Comparison of ENCODE assay signal across 13 cellular contexts in genomic region chr12:102876883-102877282, GRCh38. TPM values are rescaled to one million over a fixed set of nuclear protein-coding genes. Genes with fewer than 3 reads are reported as not detected.
DNase-seq lines count a peak whose midpoint lies in the region; ATAC-seq and TF ChIP-seq lines count a peak whose summit lies in the region.
"Had no signal": no experiment of that assay in that cellular context is flagged by ENCODE, and none has a peak within 500 bp of the region (broad histone marks: within the 10 kb centered on the region; RNA-seq: fewer than 3 reads in every experiment).

No MANE protein-coding gene starts in this region.

- peak; percentile 21 to 24 for DNase-seq in activated T-cell treated with anti-CD3 and anti-CD28 coated beads, Interleukin-2, amount 50 U/mL, for 48 hours
- DNase-seq in activated T-cell treated with anti-CD3 and anti-CD28 coated beads, Interleukin-2, amount 50 U/mL, for 4 hours, result no peak
- DNase-seq in NCI-H1105 (lab: John Stamatoyannopoulos, UW) (peak; percentile 17), SK-MEL-5 (ENCODE audit: low read depth, low spot score) (peak; percentile 37), retinal pigment epithelial cell (ENCODE audit: low read depth) (no peak), cerebellar nuclear complex (lab: John Stamatoyannopoulos, UW) (no peak), spleen (no peak)
- DNase-seq: activated CD8-positive, alpha-beta memory T cell treated with anti-CD3 and anti-CD28 coated beads, Interleukin-2, amount 50 U/mL, for 48 hours; central memory CD4-positive, alpha-beta T cell; NCI-H226; SJCRH30 had no signal

- H3K4me3 Mint-ChIP-seq in activated T-cell treated with anti-CD3 and anti-CD28 coated beads, Interleukin-2, amount 50 U/mL, for 4 hours, result no peak overlapping the region

- no peaks in the 10 kb centered on the region for H3K9me3 ChIP-seq in spleen
- H3K9me3 ChIP-seq: SJCRH30 had no signal

- H3K27ac ChIP-seq in spleen, result no peak overlapping the region
- H3K27ac ChIP-seq: SJCRH30 had no signal

- peaks cover 0 to 26% (median 0%) of the 10 kb centered on the region in 7 donors for H3K27me3 ChIP-seq in spleen (replicated peaks in 1 of 7)
- H3K27me3 ChIP-seq: SJCRH30 had no signal

- H3K36me3 ChIP-seq in spleen, result no peaks in the 10 kb centered on the region
- H3K36me3 ChIP-seq: SJCRH30 had no signal

- no peaks in the 10 kb centered on the region for H3K4me1 Mint-ChIP-seq in activated T-cell treated with anti-CD3 and anti-CD28 coated beads, Interleukin-2, amount 50 U/mL, for 4 hours (ENCODE audit: low read depth)

- in situ Hi-C loops in SK-MEL-5 (cut with HindIII; ENCODE audit: low pct_unique_long_range_greater_than_20kb, low sequenced_read_pairs), result no loop called here

- no peaks in the 10 kb centered on the region for H3K36me3 Mint-ChIP-seq in activated T-cell treated with anti-CD3 and anti-CD28 coated beads, Interleukin-2, amount 50 U/mL, for 4 hours (ENCODE audit: insufficient read depth)

- no peaks in the 10 kb centered on the region for H3K4me1 ChIP-seq in spleen
- H3K4me1 ChIP-seq: SJCRH30 had no signal

- WGBS in spleen, 5 donors, result 56 to 68% (median 66%) methylated on average over 6 of the region's 6 CpGs

- no peak overlapping the region for H3K4me3 ChIP-seq in retinal pigment epithelial cell (ENCODE audit: low read length)
- no peak overlapping the region for H3K4me3 ChIP-seq in spleen
- H3K4me3 ChIP-seq: SJCRH30 had no signal

- intact Hi-C loops in spleen (cut with DNase I; ENCODE audit: low total_unique reads), result no loop called here

- no peaks in the 10 kb centered on the region for H3K9me3 Mint-ChIP-seq in activated T-cell treated with anti-CD3 and anti-CD28 coated beads, Interleukin-2, amount 50 U/mL, for 4 hours

- TF ChIP-seq POLR2A in spleen (IDR thresholded peaks at IDR 0.05), result no peak

- TF ChIP-seq CTCF in retinal pigment epithelial cell (conservative IDR thresholded peaks at IDR 0.05; ENCODE audit: low read depth, low read length) (peak; percentile 18), spleen (IDR thresholded peaks at IDR 0.05 in 8 of 11, conservative IDR thresholded peaks at IDR 0.05 in 3 of 11) (no peak)

- peaks cover 7% of the 10 kb centered on the region for H3K27me3 Mint-ChIP-seq in activated T-cell treated with anti-CD3 and anti-CD28 coated beads, Interleukin-2, amount 50 U/mL, for 4 hours (ENCODE audit: low read depth)

- ATAC-seq in activated T-cell treated with anti-CD3 and anti-CD28 coated beads, Interleukin-2, amount 50 U/mL, for 4 hours, result no peak
- no peak for ATAC-seq in HG02981 (IDR thresholded peaks at IDR 0.05; ENCODE audit: unreplicated experiment)

RNA-seq across cellular contexts. Expression of gene PAH, which starts 40.2 kb away (rescaled TPM):
- total RNA-seq in activated T-cell treated with anti-CD3 and anti-CD28 coated beads, Interleukin-2, amount 50 U/mL, for 4 hours, result under 1 TPM; 0.32 to 0.71 (median 0.46) TPM
- 0.58 TPM in 1 of 2 replicates, not detected in the other for total RNA-seq in SK-MEL-5 (2014; rRNA removed; shearing (Covaris generic))
- 0.32 and 1.5 TPM in 2 replicates for polyA plus RNA-seq in SK-MEL-5 (2015; cell fraction: cytosol; rRNA removed)
- polyA plus RNA-seq in SK-MEL-5 (2015; cell fraction: nucleus; rRNA removed), result 2.4 and 8.8 TPM in 2 replicates
- not detected for total RNA-seq in spleen
- polyA plus RNA-seq in spleen, result under 1 TPM in 1 of 3 donors, not detected in 2; 0.09 TPM
- total RNA-seq: pulmonary artery endothelial cell, SJCRH30 had no signal

Comparison
In these comparisons a context has a peak if more than half of its experiments do, and no peak if none do; other contexts are left out.
1. DNase-seq: peak in activated T-cell treated with anti-CD3 and anti-CD28 coated beads, Interleukin-2, amount 50 U/mL, for 48 hours (2 of 2), NCI-H1105 (single experiment) and SK-MEL-5 (single experiment); none in activated T-cell treated with anti-CD3 and anti-CD28 coated beads, Interleukin-2, amount 50 U/mL, for 4 hours (single experiment), retinal pigment epithelial cell (single experiment), cerebellar nuclear complex (0 of 2) and spleen (single experiment).